Comparison of ENCODE assay signal across 15 cellular contexts in the genomic region with DNA sequence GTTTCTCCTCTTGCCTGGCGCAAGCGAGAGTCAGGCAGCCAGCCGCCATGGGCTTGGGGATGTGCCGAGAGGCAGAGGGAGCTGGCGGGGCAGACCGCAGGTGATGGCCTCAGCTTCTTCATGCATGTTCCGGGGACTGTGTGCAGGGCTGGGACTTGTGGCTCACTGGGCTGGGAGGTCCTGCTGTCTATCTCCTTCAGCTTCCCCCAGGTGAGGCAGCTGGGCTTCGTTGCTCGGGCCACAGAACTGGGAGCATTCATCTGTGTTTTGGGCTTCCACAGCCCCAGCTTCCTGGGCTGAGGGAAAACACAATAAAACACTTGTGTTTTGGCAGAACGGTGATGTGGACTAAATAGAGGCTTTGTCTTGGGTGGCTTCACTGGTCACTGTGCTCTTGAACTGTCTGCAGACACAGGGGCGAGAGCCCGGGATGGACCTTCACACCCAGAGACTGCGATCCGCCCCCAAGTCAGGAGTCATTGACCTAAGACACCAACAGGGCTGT.
DNase-seq lines count a peak whose midpoint lies in the region; ATAC-seq and TF ChIP-seq lines count a peak whose summit lies in the region.
"Had no signal": no experiment of that assay in that cellular context is flagged by ENCODE, and none has a peak within 500 bp of the region (broad histone marks: within the 10 kb centered on the region; RNA-seq: fewer than 3 reads in every experiment).

No MANE protein-coding gene starts in this region.

- H3K79me1 ChIP-seq in neuronal stem cell (ENCODE audit: low read depth, low read length) = peaks cover 2% of the 10 kb centered on the region

- H3K9ac ChIP-seq in neuronal stem cell (ENCODE audit: low read depth, low read length, poor library complexity) = no peak overlapping the region
- H3K9ac ChIP-seq: BLaER1 had no signal

- no peak overlapping the region for H4K8ac ChIP-seq in neuronal stem cell (ENCODE audit: low read depth, low read length)

- H3K14ac ChIP-seq in neuronal stem cell (ENCODE audit: low read length) = no peak overlapping the region

- no peak overlapping the region for H2BK5ac ChIP-seq in neuronal stem cell (ENCODE audit: low read length)

- H3K27me3 ChIP-seq in right cardiac atrium (ENCODE audit: control insufficient read depth, insufficient read depth) = no peaks in the 10 kb centered on the region
- H3K27me3 ChIP-seq in neuronal stem cell (ENCODE audit: control insufficient read depth in 3 of 3, insufficient read depth in 3 of 3, low read depth in 1 of 3, low read length in 3 of 3) = peaks cover 0 to 6% (median 0%) of the 10 kb centered on the region in 3 experiments
- no peaks in the 10 kb centered on the region for H3K27me3 ChIP-seq in upper lobe of right lung
- H3K27me3 ChIP-seq: BLaER1 had no signal

- ATAC-seq in right cardiac atrium (no peak), upper lobe of right lung (no peak), HG03439 (IDR thresholded peaks at IDR 0.05; ENCODE audit: unreplicated experiment) (no peak), GM21717 (IDR thresholded peaks at IDR 0.05; ENCODE audit: unreplicated experiment) (no peak)
- ATAC-seq: A549 had no signal

- H3K9me3 ChIP-seq in right cardiac atrium (ENCODE audit: control insufficient read depth, low read length) (no peaks in the 10 kb centered on the region), neuronal stem cell (replicated peaks in 1 of 2; ENCODE audit: control insufficient read depth in 2 of 2, insufficient read depth in 1 of 2, low read depth in 1 of 2, low read length in 2 of 2) (peaks cover 0 to 2% of the 10 kb centered on the region in 2 donors), upper lobe of right lung (no peaks in the 10 kb centered on the region)
- H3K9me3 ChIP-seq: A549 had no signal

- H3K27ac ChIP-seq in right cardiac atrium (ENCODE audit: low read length) (no peak overlapping the region), neuronal stem cell (replicated peaks; ENCODE audit: low read length) (no peak overlapping the region), upper lobe of right lung (no peak overlapping the region)
- H3K27ac ChIP-seq: A549, BLaER1 had no signal

- no peak overlapping the region for H3K4me3 ChIP-seq in right cardiac atrium (ENCODE audit: low read length)
- no peak overlapping the region for H3K4me3 ChIP-seq in neuronal stem cell (ENCODE audit: low read length in 2 of 2)
- no peak overlapping the region for H3K4me3 ChIP-seq in upper lobe of right lung
- H3K4me3 ChIP-seq: A549, BLaER1 had no signal

- no peak overlapping the region for H2BK120ac ChIP-seq in neuronal stem cell (ENCODE audit: low read depth, low read length)

- no peak overlapping the region for H2AFZ ChIP-seq in neuronal stem cell (ENCODE audit: low read length)

- H4K91ac ChIP-seq in neuronal stem cell (ENCODE audit: low read depth, low read length, poor library complexity) = no peak overlapping the region

- H3K23ac ChIP-seq in neuronal stem cell (ENCODE audit: low read depth, low read length, poor library complexity) = no peak overlapping the region

- peak overlapping the region; percentile 15 for H3K18ac ChIP-seq in neuronal stem cell (ENCODE audit: low read length)

- DNase-seq in cardiac septum (ENCODE audit: low spot score) = peak; percentile 63
- no peak for DNase-seq in right cardiac atrium
- DNase-seq in globus pallidus (ENCODE audit: low spot score) = peak; percentile 75
- no peak for DNase-seq in neuronal stem cell (ENCODE audit: low spot score)
- peak; percentile 57 for DNase-seq in upper lobe of right lung
- DNase-seq in occipital lobe (lab: John Stamatoyannopoulos, UW) = no peak
- DNase-seq: DMS79, KG1, MV-4-11, NCI-H1694 treated with DMSO at 0.1 percent for 48 hours, SHP77 had no signal

- intact Hi-C loops in cardiac septum (cut with DNase I) (loop anchor here (5.0 to 10.0 kb wide), 4 partner anchors 60 to 1198 kb away; no protein-coding TSS in a partner anchor), right cardiac atrium (cut with DNase I) (loop anchor here (5.0 to 10.0 kb wide), 3 partner anchors 58 to 605 kb away; no protein-coding TSS in a partner anchor), upper lobe of right lung (cut with DNase I) (loop anchor here (5.0 to 10.0 kb wide), 2 partner anchors 258 to 605 kb away; no protein-coding TSS in a partner anchor)

- no peak overlapping the region for H3K4me2 ChIP-seq in neuronal stem cell (ENCODE audit: insufficient read depth, low read length, poor library complexity, severe bottlenecking)
- H3K4me2 ChIP-seq: A549, BLaER1 had no signal

- H3K36me3 ChIP-seq in neuronal stem cell (replicated peaks in 1 of 2; ENCODE audit: control insufficient read depth in 2 of 2, insufficient read depth in 2 of 2, low read length in 2 of 2) (no peaks in the 10 kb centered on the region), upper lobe of right lung (no peaks in the 10 kb centered on the region)
- H3K36me3 ChIP-seq: BLaER1 had no signal

- H3K4ac ChIP-seq in neuronal stem cell (ENCODE audit: low read length) = no peak overlapping the region

- H2BK12ac ChIP-seq in neuronal stem cell (ENCODE audit: low read length) = no peak overlapping the region

- H3K4me1 ChIP-seq in right cardiac atrium (ENCODE audit: control insufficient read depth, insufficient read depth, low read length) (no peaks in the 10 kb centered on the region), neuronal stem cell (ENCODE audit: control insufficient read depth in 2 of 2, insufficient read depth in 1 of 2, low read depth in 1 of 2, low read length in 2 of 2) (no peaks in the 10 kb centered on the region), upper lobe of right lung (peaks cover 12% of the 10 kb centered on the region)

- peak overlapping the region; percentile 52 for H2BK15ac ChIP-seq in neuronal stem cell (ENCODE audit: low read length)

- no peak for TF ChIP-seq CTCF in upper lobe of right lung (IDR thresholded peaks at IDR 0.05)

- WGBS in right cardiac atrium = 92% methylated on average over 14 of the region's 14 CpGs
- WGBS in neuronal stem cell (ENCODE audit: extremely low coverage in 2 of 2, insufficient read length in 2 of 2, insufficient replicate concordance in 1 of 2), 2 donors = no CpG with 5 or more reads among the region's 14 CpGs

- peak overlapping the region; percentile 60 for H2AK5ac ChIP-seq in neuronal stem cell (ENCODE audit: low read depth, low read length)

Comparison
In these comparisons a context has a peak if more than half of its experiments do, and no peak if none do; other contexts are left out.
1. DNase-seq: peak in cardiac septum (single experiment), globus pallidus (single experiment) and upper lobe of right lung (single experiment); none in right cardiac atrium (0 of 3), neuronal stem cell (single experiment) and occipital lobe (single experiment).